Comparison of ENCODE assay signal across 21 cellular contexts in the genomic region with DNA sequence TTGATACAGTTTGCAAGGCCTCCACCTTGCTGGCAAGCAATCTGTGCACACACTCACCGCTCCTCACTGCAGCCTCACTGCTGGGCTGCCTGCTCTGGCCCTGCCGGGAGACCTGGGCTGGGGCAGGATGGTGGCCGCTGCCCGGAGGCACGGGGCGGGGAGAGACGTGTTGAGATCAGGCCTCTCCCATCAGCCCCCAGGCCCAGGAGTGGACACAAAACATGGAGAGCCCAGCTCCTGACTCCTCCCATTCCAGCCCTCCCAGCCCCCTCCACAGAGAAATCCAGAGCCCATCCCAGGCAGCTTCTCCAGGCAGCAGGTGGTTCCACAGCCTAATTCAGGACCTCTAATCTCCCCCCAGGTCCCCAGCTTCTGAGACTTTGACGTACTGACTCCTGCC.
"Had no signal": no experiment of that assay in that cellular context is flagged by ENCODE, and none has a peak within 500 bp of the region (broad histone marks: within the 10 kb centered on the region; RNA-seq: fewer than 3 reads in every experiment).

No MANE protein-coding gene starts in this region.

- H3K9me3 Mint-ChIP-seq: activated naive CD4-positive, alpha-beta T cell treated with anti-CD3 and anti-CD28 coated beads, Interleukin-2, amount 50 U/mL, for 72 hours; activated T-cell treated with anti-CD3 and anti-CD28 coated beads, Interleukin-2, amount 50 U/mL, for 24 hours; activated T-helper 17 cell treated with anti-CD3 and anti-CD28 coated beads, Interleukin-2, amount 50 U/mL, for 72 hours; central memory CD8-positive, alpha-beta T cell; naive B cell; neural crest cell; type B pancreatic cell had no signal

- H3K4me1 Mint-ChIP-seq: activated T-helper 17 cell treated with anti-CD3 and anti-CD28 coated beads, Interleukin-2, amount 50 U/mL, for 72 hours had no signal

- H3K27ac Mint-ChIP-seq: activated naive CD4-positive, alpha-beta T cell treated with anti-CD3 and anti-CD28 coated beads, Interleukin-2, amount 50 U/mL, for 72 hours; activated T-cell treated with anti-CD3 and anti-CD28 coated beads, Interleukin-2, amount 50 U/mL, for 24 hours; activated T-helper 17 cell treated with anti-CD3 and anti-CD28 coated beads, Interleukin-2, amount 50 U/mL, for 72 hours; type B pancreatic cell had no signal

- H3K4me3 ChIP-seq: colonic mucosa, dorsolateral prefrontal cortex, esophagus muscularis mucosa, ovary, psoas muscle, right atrium auricular region, thoracic aorta had no signal

- H3K27ac ChIP-seq: colonic mucosa, dorsolateral prefrontal cortex, esophagus muscularis mucosa, ovary, psoas muscle, right atrium auricular region, thoracic aorta had no signal

- H3K9me3 ChIP-seq: colonic mucosa, esophagus muscularis mucosa, ovary, psoas muscle, right atrium auricular region, thoracic aorta had no signal

- ATAC-seq: activated naive CD4-positive, alpha-beta T cell treated with anti-CD3 and anti-CD28 coated beads, Interleukin-2, amount 50 U/mL, for 72 hours; activated T-helper 17 cell treated with anti-CD3 and anti-CD28 coated beads, Interleukin-2, amount 50 U/mL, for 72 hours; psoas muscle had no signal

- H3K36me3 Mint-ChIP-seq: activated naive CD4-positive, alpha-beta T cell treated with anti-CD3 and anti-CD28 coated beads, Interleukin-2, amount 50 U/mL, for 72 hours; naive B cell; type B pancreatic cell had no signal

- H3K27me3 ChIP-seq: ovary, right atrium auricular region had no signal

- DNase-seq: activated CD8-positive, alpha-beta memory T cell treated with anti-CD3 and anti-CD28 coated beads for 24 hours; activated CD8-positive, alpha-beta memory T cell treated with anti-CD3 and anti-CD28 coated beads, Interleukin-2, amount 50 U/mL, for 4 hours; activated T-cell treated with anti-CD3 and anti-CD28 coated beads, Interleukin-2, amount 50 U/mL, for 24 hours; colonic mucosa; glutamatergic neuron; hippocampal formation; naive B cell; ovary; psoas muscle; stimulated activated CD4-positive, alpha-beta T cell treated with anti-CD3 and anti-CD28 coated beads, Interleukin-4, amount 100 ng/mL, for 24 hours; stimulated activated naive CD4-positive, alpha-beta T cell treated with Interleukin-2 at 50 U/mL for 16 hours; T-helper 1 cell had no signal

- H3K4me1 ChIP-seq: colonic mucosa, esophagus muscularis mucosa, psoas muscle, right atrium auricular region had no signal

- H3K4me3 Mint-ChIP-seq: activated T-cell treated with anti-CD3 and anti-CD28 coated beads, Interleukin-2, amount 50 U/mL, for 24 hours; activated T-helper 17 cell treated with anti-CD3 and anti-CD28 coated beads, Interleukin-2, amount 50 U/mL, for 72 hours; central memory CD8-positive, alpha-beta T cell; naive B cell; neural crest cell; type B pancreatic cell had no signal

- H3K36me3 ChIP-seq: colonic mucosa, esophagus muscularis mucosa, ovary, right atrium auricular region, thoracic aorta had no signal
